In the genomic region with DNA sequence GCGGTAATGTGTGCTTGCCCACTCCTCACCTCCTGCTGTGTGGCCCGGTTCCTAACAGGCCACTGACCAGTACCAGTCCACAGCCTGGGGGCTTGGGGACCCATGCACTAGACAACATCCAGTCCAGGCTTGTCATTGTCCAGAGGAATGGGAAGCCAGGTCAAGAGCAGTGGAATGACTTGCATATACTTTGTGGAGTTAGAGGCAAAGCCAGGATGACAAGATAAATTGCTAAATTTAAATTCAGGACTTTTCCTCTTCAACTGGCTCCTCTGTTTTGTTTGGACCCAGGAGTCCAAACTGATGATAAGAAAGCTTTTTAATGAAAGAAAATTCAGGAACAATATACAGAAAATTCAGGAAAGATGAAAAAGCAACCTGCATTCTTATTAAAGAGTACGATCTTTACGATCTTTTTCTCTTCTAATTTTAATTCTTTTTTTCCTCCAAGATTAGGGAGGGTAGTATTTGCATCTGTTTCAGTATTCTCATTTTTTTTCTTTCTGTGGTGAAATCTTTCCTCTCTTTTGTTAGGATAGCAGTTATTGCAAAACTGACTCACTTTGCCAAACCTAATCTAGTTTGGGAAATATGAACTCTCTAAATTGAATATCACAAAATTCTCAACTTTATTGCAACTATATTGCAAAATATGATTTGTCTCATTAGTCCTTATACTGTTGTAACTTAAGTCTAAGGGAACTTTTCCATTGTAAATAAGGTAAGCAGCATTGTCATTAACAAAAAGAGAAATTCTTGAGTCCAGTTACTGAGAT, we compare ENCODE assay signal across 24 cellular contexts. TPM values are rescaled to one million over a fixed set of nuclear protein-coding genes. Genes with fewer than 3 reads are reported as not detected.
DNase-seq lines count a peak whose midpoint lies in the region; ATAC-seq and TF ChIP-seq lines count a peak whose summit lies in the region.
"Had no signal": no experiment of that assay in that cellular context is flagged by ENCODE, and none has a peak within 500 bp of the region (broad histone marks: within the 10 kb centered on the region; RNA-seq: fewer than 3 reads in every experiment).

No MANE protein-coding gene starts in this region.

- H3K27ac ChIP-seq in RWPE2 (ENCODE audit: poor library complexity, severe bottlenecking): peak overlapping the region; percentile 7
- no peak overlapping the region for H3K27ac ChIP-seq in neuronal stem cell (replicated peaks; ENCODE audit: low read length)
- H3K27ac ChIP-seq: esophagus muscularis mucosa, SJSA1 had no signal

- H3K14ac ChIP-seq in neuronal stem cell (ENCODE audit: low read length): no peak overlapping the region

- peak overlapping the region; percentile 75 for H3K23ac ChIP-seq in neuronal stem cell (ENCODE audit: low read depth, low read length, poor library complexity)

- no peak overlapping the region for H4K91ac ChIP-seq in neuronal stem cell (ENCODE audit: low read depth, low read length, poor library complexity)

- H2BK12ac ChIP-seq in neuronal stem cell (ENCODE audit: low read length): no peak overlapping the region

- H2AFZ ChIP-seq in neuronal stem cell (ENCODE audit: low read length): no peak overlapping the region

- H2BK5ac ChIP-seq in neuronal stem cell (ENCODE audit: low read length): no peak overlapping the region

- no peaks in the 10 kb centered on the region for H3K27me3 ChIP-seq in RWPE2 (ENCODE audit: insufficient read depth, poor library complexity, severe bottlenecking)
- H3K27me3 ChIP-seq in neuronal stem cell (ENCODE audit: control insufficient read depth in 3 of 3, insufficient read depth in 3 of 3, low read depth in 1 of 3, low read length in 3 of 3): no peaks in the 10 kb centered on the region
- H3K27me3 ChIP-seq: esophagus muscularis mucosa, heart right ventricle, SJSA1 had no signal

- H3K27me3 Mint-ChIP-seq in activated T-cell treated with anti-CD3 and anti-CD28 coated beads, Interleukin-2, amount 50 U/mL, for 4 hours (ENCODE audit: low read depth): no peaks in the 10 kb centered on the region
- H3K27me3 Mint-ChIP-seq: activated CD8-positive, alpha-beta memory T cell treated with anti-CD3 and anti-CD28 coated beads, Interleukin-2, amount 10 ng/mL, durations not matched to agents 7 days and 5 days; brain; effector memory CD8-positive, alpha-beta T cell had no signal

- H3K79me1 ChIP-seq in neuronal stem cell (ENCODE audit: low read depth, low read length): no peaks in the 10 kb centered on the region

- H2AK5ac ChIP-seq in neuronal stem cell (ENCODE audit: low read depth, low read length): no peak overlapping the region

- no peaks in the 10 kb centered on the region for H3K36me3 Mint-ChIP-seq in activated T-cell treated with anti-CD3 and anti-CD28 coated beads, Interleukin-2, amount 50 U/mL, for 4 hours (ENCODE audit: insufficient read depth)
- H3K36me3 Mint-ChIP-seq: activated naive CD8-positive, alpha-beta T cell treated with anti-CD3 and anti-CD28 coated beads, Interleukin-2, amount 10 ng/mL, durations not matched to agents 7 days and 5 days; brain; naive thymus-derived CD8-positive, alpha-beta T cell had no signal

- no peak overlapping the region for H3K4me2 ChIP-seq in neuronal stem cell (ENCODE audit: insufficient read depth, low read length, poor library complexity, severe bottlenecking)

- WGBS in neuronal stem cell (ENCODE audit: extremely low coverage in 2 of 2, insufficient read length in 2 of 2, insufficient replicate concordance in 1 of 2), 2 donors: no CpG with 5 or more reads among the region's 4 CpGs

- no peak overlapping the region for H3K4me3 Mint-ChIP-seq in activated T-cell treated with anti-CD3 and anti-CD28 coated beads, Interleukin-2, amount 50 U/mL, for 4 hours
- H3K4me3 Mint-ChIP-seq: activated CD8-positive, alpha-beta memory T cell treated with anti-CD3 and anti-CD28 coated beads, Interleukin-2, amount 10 ng/mL, durations not matched to agents 7 days and 5 days; activated naive CD8-positive, alpha-beta T cell treated with anti-CD3 and anti-CD28 coated beads, Interleukin-2, amount 10 ng/mL, durations not matched to agents 7 days and 5 days; effector memory CD8-positive, alpha-beta T cell; mesothelial cell of epicardium; naive thymus-derived CD8-positive, alpha-beta T cell; T-helper 17 cell had no signal

- no peak overlapping the region for H4K8ac ChIP-seq in neuronal stem cell (ENCODE audit: low read depth, low read length)

- H3K36me3 ChIP-seq in RWPE2 (ENCODE audit: low read depth): peaks cover 87% of the 10 kb centered on the region
- no peaks in the 10 kb centered on the region for H3K36me3 ChIP-seq in neuronal stem cell (replicated peaks in 1 of 2; ENCODE audit: control insufficient read depth in 2 of 2, insufficient read depth in 2 of 2, low read length in 2 of 2)

- no peak overlapping the region for H2BK15ac ChIP-seq in neuronal stem cell (ENCODE audit: low read length)

- H3K4me1 ChIP-seq in RWPE2 (ENCODE audit: insufficient read depth, poor library complexity, severe bottlenecking): peaks cover 2% of the 10 kb centered on the region
- H3K4me1 ChIP-seq in neuronal stem cell (ENCODE audit: control insufficient read depth in 2 of 2, insufficient read depth in 1 of 2, low read depth in 1 of 2, low read length in 2 of 2): peaks cover 2 to 4% of the 10 kb centered on the region in 2 donors
- H3K4me1 ChIP-seq: esophagus muscularis mucosa, SJSA1 had no signal

- H3K4ac ChIP-seq in neuronal stem cell (ENCODE audit: low read length): no peak overlapping the region

- no peak for ATAC-seq in RWPE2 (ENCODE audit: low read depth)
- ATAC-seq in activated T-cell treated with anti-CD3 and anti-CD28 coated beads, Interleukin-2, amount 50 U/mL, for 4 hours: no peak
- ATAC-seq in HG02852 (IDR thresholded peaks at IDR 0.05; ENCODE audit: unreplicated experiment): no peak
- no peak for ATAC-seq in HG03095 (IDR thresholded peaks at IDR 0.05; ENCODE audit: unreplicated experiment)
- ATAC-seq: activated CD8-positive, alpha-beta memory T cell treated with anti-CD3 and anti-CD28 coated beads, Interleukin-2, amount 10 ng/mL, durations not matched to agents 7 days and 5 days; effector memory CD8-positive, alpha-beta T cell; left colon; naive thymus-derived CD8-positive, alpha-beta T cell; Panc1; T-helper 17 cell had no signal

- H3K9me3 Mint-ChIP-seq in activated T-cell treated with anti-CD3 and anti-CD28 coated beads, Interleukin-2, amount 50 U/mL, for 4 hours: no peaks in the 10 kb centered on the region
- H3K9me3 Mint-ChIP-seq: activated naive CD8-positive, alpha-beta T cell treated with anti-CD3 and anti-CD28 coated beads, Interleukin-2, amount 10 ng/mL, durations not matched to agents 7 days and 5 days; brain; effector memory CD8-positive, alpha-beta T cell; mesothelial cell of epicardium; naive thymus-derived CD8-positive, alpha-beta T cell had no signal

- H2BK120ac ChIP-seq in neuronal stem cell (ENCODE audit: low read depth, low read length): no peak overlapping the region

- DNase-seq in RWPE2 (ENCODE audit: low spot score): no peak
- peak; percentile 75 for DNase-seq in fibroblast of gingiva (ENCODE audit: low read depth)
- no peak for DNase-seq in neuronal stem cell (ENCODE audit: low spot score)
- DNase-seq in activated T-cell treated with anti-CD3 and anti-CD28 coated beads, Interleukin-2, amount 50 U/mL, for 4 hours: no peak
- no peak for DNase-seq in NOMO-1 treated with DMSO at 0.1 percent for 48 hours (lab: John Stamatoyannopoulos, UW; ENCODE audit: unreplicated experiment)
- DNase-seq: activated CD4-positive, alpha-beta T cell treated with anti-CD3 and anti-CD28 coated beads for 4 hours; activated CD8-positive, alpha-beta memory T cell treated with anti-CD3 and anti-CD28 coated beads, Interleukin-2, amount 10 ng/mL, durations not matched to agents 7 days and 5 days; activated naive CD8-positive, alpha-beta T cell treated with anti-CD3 and anti-CD28 coated beads, Interleukin-2, amount 10 ng/mL, durations not matched to agents 7 days and 5 days; Calu3; effector memory CD8-positive, alpha-beta T cell; heart right ventricle; left colon; naive thymus-derived CD8-positive, alpha-beta T cell; NCI-H1417; NCI-H2081 treated with DMSO at 0.1 percent for 48 hours; stimulated activated CD4-positive, alpha-beta T cell treated with anti-CD3 and anti-CD28 coated beads, Interleukin-1b, Interleukin-23, amount 100 ng/mL, for 48 hours; T-helper 17 cell had no signal

- no peak overlapping the region for H3K4me3 ChIP-seq in RWPE2 (ENCODE audit: severe bottlenecking)
- no peak overlapping the region for H3K4me3 ChIP-seq in neuronal stem cell (ENCODE audit: low read length in 2 of 2)
- H3K4me3 ChIP-seq: esophagus muscularis mucosa, heart right ventricle, SJSA1 had no signal

- H3K9me3 ChIP-seq in RWPE2 (ENCODE audit: severe bottlenecking) (no peaks in the 10 kb centered on the region), neuronal stem cell (replicated peaks in 1 of 2; ENCODE audit: control insufficient read depth in 2 of 2, insufficient read depth in 1 of 2, low read depth in 1 of 2, low read length in 2 of 2) (no peaks in the 10 kb centered on the region)
- H3K9me3 ChIP-seq: esophagus muscularis mucosa, heart right ventricle, SJSA1 had no signal

- H3K4me1 Mint-ChIP-seq in activated T-cell treated with anti-CD3 and anti-CD28 coated beads, Interleukin-2, amount 50 U/mL, for 4 hours (ENCODE audit: low read depth): no peaks in the 10 kb centered on the region
- H3K4me1 Mint-ChIP-seq: activated CD8-positive, alpha-beta memory T cell treated with anti-CD3 and anti-CD28 coated beads, Interleukin-2, amount 10 ng/mL, durations not matched to agents 7 days and 5 days; activated naive CD8-positive, alpha-beta T cell treated with anti-CD3 and anti-CD28 coated beads, Interleukin-2, amount 10 ng/mL, durations not matched to agents 7 days and 5 days; T-helper 17 cell had no signal

- no peak overlapping the region for H3K18ac ChIP-seq in neuronal stem cell (ENCODE audit: low read length)

- no peak overlapping the region for H3K9ac ChIP-seq in neuronal stem cell (ENCODE audit: low read depth, low read length, poor library complexity)

- no peak for TF ChIP-seq CTCF in RWPE2 (IDR thresholded peaks at IDR 0.05; ENCODE audit: poor library complexity, severe bottlenecking)

RNA-seq across cellular contexts. Expression of a gene that starts 48.2 kb away (rescaled TPM):
- 2.3 TPM for polyA plus RNA-seq in neuronal stem cell (2013, experiment 1 of 2)
- polyA plus RNA-seq in neuronal stem cell (2013, experiment 2 of 2): 2.3 TPM
- total RNA-seq in activated T-cell treated with anti-CD3 and anti-CD28 coated beads, Interleukin-2, amount 50 U/mL, for 4 hours: 1 to 10 TPM; 1.5 to 1.9 (median 1.5) TPM
